ENCODE assay signal across 8 cellular contexts in the genomic region with DNA sequence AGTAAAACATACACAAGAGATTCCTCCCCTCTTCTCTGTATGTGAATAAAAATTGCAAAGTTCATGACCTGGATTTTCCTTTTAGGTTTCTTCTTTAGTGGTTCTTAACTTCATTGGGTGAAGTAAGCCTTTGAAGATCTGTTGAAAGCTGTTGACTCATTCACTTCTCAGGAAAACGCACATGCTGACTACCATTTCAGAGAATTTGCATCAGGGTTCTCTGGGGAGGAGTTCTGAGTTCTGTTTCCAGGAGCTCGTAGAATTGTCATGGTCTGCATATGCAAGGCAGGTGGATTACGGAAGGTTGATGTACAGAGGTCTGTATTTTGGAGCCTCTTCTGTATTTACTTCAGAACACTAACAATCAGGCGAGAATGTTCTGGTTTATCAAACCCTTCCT. TPM values are rescaled to one million over a fixed set of nuclear protein-coding genes. Genes with fewer than 3 reads are reported as not detected.
DNase-seq lines count a peak whose midpoint lies in the region; ATAC-seq and TF ChIP-seq lines count a peak whose summit lies in the region.

No MANE protein-coding gene starts in this region.

- H3K36me3 ChIP-seq in kidney epithelial cell (ENCODE audit: control insufficient read depth, insufficient read depth, low read length) (no peaks in the 10 kb centered on the region), tibial nerve (no peaks in the 10 kb centered on the region)
- no peaks in the 10 kb centered on the region for H3K36me3 ChIP-seq in CD8-positive, alpha-beta memory T cell (ENCODE audit: insufficient read depth, low read length)

- TF ChIP-seq CTCF in kidney epithelial cell (IDR thresholded peaks at IDR 0.05; ENCODE audit: insufficient read depth, low read length, poor library complexity, severe bottlenecking): no peak
- TF ChIP-seq CTCF in tibial nerve (IDR thresholded peaks at IDR 0.05): no peak

- TF ChIP-seq EP300 in tibial nerve (IDR thresholded peaks at IDR 0.05): no peak

- peaks cover 47% of the 10 kb centered on the region for H3K4me1 Mint-ChIP-seq in activated T-cell treated with anti-CD3 and anti-CD28 coated beads, Interleukin-2, amount 50 U/mL, for 24 hours (ENCODE audit: low read depth)
- H3K4me1 Mint-ChIP-seq in CD8-positive, alpha-beta memory T cell: peaks cover 13 to 27% (median 21%) of the 10 kb centered on the region in 3 donors

- peak overlapping the region; percentile 97 for H3K27ac Mint-ChIP-seq in activated T-cell treated with anti-CD3 and anti-CD28 coated beads, Interleukin-2, amount 50 U/mL, for 24 hours
- no peak overlapping the region for H3K27ac Mint-ChIP-seq in CD8-positive, alpha-beta memory T cell

- DNase-seq in AG20443 (ENCODE audit: low spot score) (peak; percentile 48), kidney epithelial cell (ENCODE audit: low read depth) (peak; percentile 19), superior temporal gyrus (ENCODE audit: extremely low spot score) (no peak), tibial nerve (ENCODE audit: low spot score in 2 of 2) (no peak)
- DNase-seq in activated T-cell treated with anti-CD3 and anti-CD28 coated beads, Interleukin-2, amount 50 U/mL, for 24 hours: no peak
- DNase-seq in CD8-positive, alpha-beta memory T cell: no peak

- no peak for TF ChIP-seq POLR2A in tibial nerve (IDR thresholded peaks at IDR 0.05)

- peaks cover 24% of the 10 kb centered on the region for H3K27me3 ChIP-seq in kidney epithelial cell (ENCODE audit: control insufficient read depth, insufficient read depth, low read length)
- H3K27me3 ChIP-seq in CD8-positive, alpha-beta memory T cell (ENCODE audit: insufficient read depth, low read length, poor library complexity, severe bottlenecking): peaks cover 16% of the 10 kb centered on the region
- peaks cover 3 to 29% of the 10 kb centered on the region in 2 donors for H3K27me3 ChIP-seq in tibial nerve

- H3K27ac ChIP-seq in CD8-positive, alpha-beta memory T cell (ENCODE audit: low read depth, low read length): no peak overlapping the region
- H3K27ac ChIP-seq in tibial nerve: no peak overlapping the region

- H3K36me3 Mint-ChIP-seq in activated T-cell treated with anti-CD3 and anti-CD28 coated beads, Interleukin-2, amount 50 U/mL, for 24 hours (ENCODE audit: low read depth): no peaks in the 10 kb centered on the region
- H3K36me3 Mint-ChIP-seq in CD8-positive, alpha-beta memory T cell: peaks cover 0 to 6% (median 0%) of the 10 kb centered on the region in 3 donors

- CTCF ChIA-PET in CD8-positive, alpha-beta memory T cell (lab: Charles Lee): no interaction called here

- POLR2A ChIA-PET in CD8-positive, alpha-beta memory T cell (lab: Charles Lee): no interaction called here

- peak; percentile 54 for ATAC-seq in HG02885 (IDR thresholded peaks at IDR 0.05; ENCODE audit: poor library complexity, unreplicated experiment)
- ATAC-seq in HG02852 (IDR thresholded peaks at IDR 0.05; ENCODE audit: unreplicated experiment): no peak

- no peaks in the 10 kb centered on the region for H3K9me3 ChIP-seq in CD8-positive, alpha-beta memory T cell (ENCODE audit: low read length)
- no peaks in the 10 kb centered on the region for H3K9me3 ChIP-seq in tibial nerve

- H3K4me3 Mint-ChIP-seq in activated T-cell treated with anti-CD3 and anti-CD28 coated beads, Interleukin-2, amount 50 U/mL, for 24 hours: peak overlapping the region; percentile 84
- H3K4me3 Mint-ChIP-seq in CD8-positive, alpha-beta memory T cell: peak overlapping the region in 3 of 7 donors; percentile 2 to 25 (median 16)

- WGBS in tibial nerve, 2 donors: 83 to 84% methylated on average over 4 of the region's 4 CpGs

- no peaks in the 10 kb centered on the region for H3K9me3 Mint-ChIP-seq in activated T-cell treated with anti-CD3 and anti-CD28 coated beads, Interleukin-2, amount 50 U/mL, for 24 hours
- H3K9me3 Mint-ChIP-seq in CD8-positive, alpha-beta memory T cell: no peaks in the 10 kb centered on the region

- peaks cover 21% of the 10 kb centered on the region for H3K4me1 ChIP-seq in CD8-positive, alpha-beta memory T cell (ENCODE audit: insufficient read depth, low read length)
- peaks cover 0 to 19% (median 14%) of the 10 kb centered on the region in 4 donors for H3K4me1 ChIP-seq in tibial nerve

- peaks cover 48% of the 10 kb centered on the region for H3K27me3 Mint-ChIP-seq in activated T-cell treated with anti-CD3 and anti-CD28 coated beads, Interleukin-2, amount 50 U/mL, for 24 hours
- peaks cover 28 to 62% of the 10 kb centered on the region in 2 donors for H3K27me3 Mint-ChIP-seq in CD8-positive, alpha-beta memory T cell

- H3K4me3 ChIP-seq in kidney epithelial cell (ENCODE audit: low read depth, low read length): no peak overlapping the region
- no peak overlapping the region for H3K4me3 ChIP-seq in CD8-positive, alpha-beta memory T cell (ENCODE audit: low read length)
- no peak overlapping the region for H3K4me3 ChIP-seq in tibial nerve

RNA-seq across cellular contexts. Expression of a gene that starts 1.0 kb away (rescaled TPM):
- total RNA-seq in kidney epithelial cell: 0.14 and 0.25 TPM in 2 replicates
- 1 to 10 TPM in 1 of 2 experiments, under 1 TPM in 1; 0.78 to 2.1 TPM for total RNA-seq in CD8-positive, alpha-beta memory T cell
- not detected for polyA plus RNA-seq in CD8-positive, alpha-beta memory T cell
- under 1 TPM; 0.39 to 0.66 (median 0.51) TPM for total RNA-seq in tibial nerve

Comparison
In these comparisons a context has a peak if more than half of its experiments do, and no peak if none do; other contexts are left out.
1. DNase-seq: peak in AG20443 (single experiment) and kidney epithelial cell (single experiment); none in activated T-cell treated with anti-CD3 and anti-CD28 coated beads, Interleukin-2, amount 50 U/mL, for 24 hours (single experiment), superior temporal gyrus (single experiment), CD8-positive, alpha-beta memory T cell (0 of 5) and tibial nerve (0 of 2).